8 cellular contexts compared by ENCODE assay signal in the genomic region with DNA sequence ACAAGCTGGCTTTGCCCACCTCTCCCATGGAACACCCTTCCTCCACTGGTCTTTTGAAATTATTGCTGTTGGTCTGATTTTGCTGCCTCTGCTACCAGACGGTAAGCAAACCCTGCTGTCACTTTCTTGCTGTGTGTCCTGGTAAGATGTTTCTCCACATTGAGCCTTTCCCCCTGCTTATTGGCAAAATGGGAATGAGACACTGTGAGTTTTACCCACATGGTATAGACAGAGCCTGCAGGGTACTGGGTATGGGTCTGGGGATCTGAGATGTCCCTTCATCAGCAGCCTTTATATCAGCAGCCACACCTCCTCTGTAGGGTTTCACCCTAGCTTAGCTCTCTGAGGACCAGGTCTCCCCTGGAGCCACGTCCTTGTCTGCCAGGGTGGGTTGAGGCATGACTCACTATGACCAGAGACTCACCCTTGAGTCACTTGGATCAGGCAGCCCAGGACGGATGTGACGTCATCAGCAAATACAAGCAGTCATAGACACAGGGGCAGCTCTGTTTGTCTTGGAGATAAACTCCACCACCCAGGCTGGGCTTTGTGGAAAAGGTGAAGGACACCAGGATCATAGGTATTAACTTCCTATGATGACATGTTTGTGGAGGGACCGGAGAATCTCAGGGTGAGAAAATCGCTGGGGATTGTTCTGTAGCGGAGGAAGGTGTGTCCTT. TPM values are rescaled to one million over a fixed set of nuclear protein-coding genes. Genes with fewer than 3 reads are reported as not detected.
A peak's percentile ranks its signal among the peaks of the same experiment; 100 is the strongest.
DNase-seq lines count a peak whose midpoint lies in the region; ATAC-seq and TF ChIP-seq lines count a peak whose summit lies in the region.

No MANE protein-coding gene starts in this region.

- H3K4me2 ChIP-seq in PC-9, result peak overlapping the region; percentile 74

- TF ChIP-seq CTCF in PC-9 (conservative IDR thresholded peaks at IDR 0.05), result 0 out of 2 replicates have a peak, but pooled peaks have one; percentile 2

- H3F3A ChIP-seq in PC-9 (ENCODE audit: insufficient read depth, low read depth), result peaks cover 42% of the 10 kb centered on the region

- ATAC-seq in esophagus mucosa, result peak; percentile 95
- no peak for ATAC-seq in HG03097 (IDR thresholded peaks at IDR 0.05; ENCODE audit: low FRiP score, unreplicated experiment)
- ATAC-seq in HG03108 (IDR thresholded peaks at IDR 0.05; ENCODE audit: unreplicated experiment), result no peak
- ATAC-seq in HG02610 (IDR thresholded peaks at IDR 0.05; ENCODE audit: unreplicated experiment), result no peak

- no peaks in the 10 kb centered on the region for H3K27me3 ChIP-seq in PC-9 (ENCODE audit: insufficient read depth, low read depth)

- H3K9me2 ChIP-seq in PC-9 (ENCODE audit: insufficient read depth), result no peaks in the 10 kb centered on the region

- H3K4me1 ChIP-seq in PC-9 (replicated peaks; ENCODE audit: insufficient read depth), result peaks cover 48% of the 10 kb centered on the region

- H3K36me3 ChIP-seq in PC-9 (ENCODE audit: low read depth), result no peaks in the 10 kb centered on the region

- CTCF ChIA-PET in PC-9 (lab: Charles Lee), result interaction anchor here (0.8 kb wide), 1 partner anchor 18 kb away, joined by 9 read pairs; a partner anchor contains a TSS

- peak overlapping the region; percentile 33; the same call in 1 of the 2 replicates for H3K4me3 ChIP-seq in PC-9

- peak; percentile 93 for DNase-seq in NK-92 treated with Interleukin-12 subunit alpha and Interleukin-12 subunit beta, amount 100 ng/mL, for 24 hours (lab: John Stamatoyannopoulos, UW)
- DNase-seq in NK-92 (lab: John Stamatoyannopoulos, UW; ENCODE audit: unreplicated experiment) (no peak), PC-9 (peak; percentile 90 to 99)
- peak; percentile 33 to 35 for DNase-seq in stimulated activated CD4-positive, alpha-beta T cell treated with anti-CD3 and anti-CD28 coated beads, Interleukin-2, amount 100 ng/mL, for 24 hours

- intact Hi-C loops in PC-9 (cut with micrococcal nuclease; ENCODE audit: unreplicated experiment), result loop anchor here (1.0 to 2.0 kb wide), 2 partner anchors 17 to 64 kb away; a partner anchor contains a TSS

- POLR2A ChIA-PET in PC-9 (lab: Charles Lee; ENCODE audit: unreplicated experiment), result interaction anchor here (0.6 kb wide), 2 partner anchors 48 to 134 kb away, joined by 3 to 5 read pairs; no protein-coding TSS in a partner anchor

- no peaks in the 10 kb centered on the region for H3K79me2 ChIP-seq in PC-9 (ENCODE audit: low read depth)

- no TSS peak for BruUV-seq in PC-9 (replicated peaks; lab: Mats Ljungman, UMichigan)

- H3K27ac ChIP-seq in PC-9, result peak overlapping the region; percentile 95

- H2AFZ ChIP-seq in PC-9, result no peak overlapping the region

- no peaks in the 10 kb centered on the region for H3K9me3 ChIP-seq in PC-9 (ENCODE audit: insufficient read depth, low read depth)

- no peaks in the 10 kb centered on the region for H4K20me1 ChIP-seq in PC-9 (ENCODE audit: insufficient read depth)

RNA-seq across cellular contexts. Expression of a gene that starts 17.9 kb away (rescaled TPM):
- total RNA-seq in PC-9 (2021) (89.4 and 102 TPM in 2 replicates), esophagus mucosa (30.6 TPM)
